ENCODE assay signal across 14 cellular contexts in genomic region chr10:21687197-21687993, GRCh38.
DNase-seq lines count a peak whose midpoint lies in the region; ATAC-seq, FAIRE-seq and TF ChIP-seq lines count a peak whose summit lies in the region.
"Had no signal": no experiment of that assay in that cellular context is flagged by ENCODE, and none has a peak within 500 bp of the region (broad histone marks: within the 10 kb centered on the region; RNA-seq: fewer than 3 reads in every experiment).

No MANE protein-coding gene starts in this region.

- H3K9me3 Mint-ChIP-seq in activated CD8-positive, alpha-beta memory T cell treated with anti-CD3 and anti-CD28 coated beads, Interleukin-2, amount 10 ng/mL, durations not matched to agents 7 days and 5 days (ENCODE audit: low read depth), result no peaks in the 10 kb centered on the region

- intact Hi-C loops in A673 (cut with micrococcal nuclease; ENCODE audit: unreplicated experiment), result no loop called here

- no peaks in the 10 kb centered on the region for H3K36me3 ChIP-seq in A673 (ENCODE audit: insufficient read depth, low read length, poor library complexity, severe bottlenecking)
- H3K36me3 ChIP-seq in fibroblast of lung (ENCODE audit: control insufficient read depth, insufficient read depth, low read length), result no peaks in the 10 kb centered on the region

- no peak for ATAC-seq in activated CD8-positive, alpha-beta memory T cell treated with anti-CD3 and anti-CD28 coated beads, Interleukin-2, amount 10 ng/mL, durations not matched to agents 7 days and 5 days
- ATAC-seq: upper lobe of right lung had no signal

- no peak overlapping the region for H3K27ac Mint-ChIP-seq in activated CD8-positive, alpha-beta memory T cell treated with anti-CD3 and anti-CD28 coated beads, Interleukin-2, amount 10 ng/mL, durations not matched to agents 7 days and 5 days

- no peaks in the 10 kb centered on the region for H3K27me3 Mint-ChIP-seq in activated CD8-positive, alpha-beta memory T cell treated with anti-CD3 and anti-CD28 coated beads, Interleukin-2, amount 10 ng/mL, durations not matched to agents 7 days and 5 days

- H3K27me3 ChIP-seq in A673 (replicated peaks; ENCODE audit: insufficient read depth, low read depth, low read length, poor library complexity) (no peaks in the 10 kb centered on the region), fibroblast of lung (ENCODE audit: control insufficient read depth, insufficient read depth, low read length) (no peaks in the 10 kb centered on the region)
- H3K27me3 ChIP-seq: ascending aorta, upper lobe of right lung had no signal

- H3K4me1 ChIP-seq in A673 (ENCODE audit: insufficient read depth, low read length, poor library complexity, severe bottlenecking) (peaks cover 23% of the 10 kb centered on the region), fibroblast of lung (ENCODE audit: control insufficient read depth, extremely low read depth, insufficient read depth, low read length) (no peaks in the 10 kb centered on the region)
- H3K4me1 ChIP-seq: ascending aorta, upper lobe of right lung had no signal

- POLR2A ChIA-PET in A673 (lab: Charles Lee; ENCODE audit: low non-redundant PET), result interaction anchor here (0.6 kb wide), 1 partner anchor 576 kb away, joined by 3 read pairs; no protein-coding TSS in a partner anchor

- CTCF ChIA-PET in A673 (lab: Charles Lee), result interaction anchor here (0.6 kb wide), 1 partner anchor 21 kb away, joined by 3 read pairs; no protein-coding TSS in a partner anchor
- CTCF ChIA-PET in activated CD8-positive, alpha-beta memory T cell treated with anti-CD3 and anti-CD28 coated beads, Interleukin-2, amount 10 ng/mL, durations not matched to agents 7 days and 5 days (lab: Charles Lee), result no interaction called here

- peaks cover 26% of the 10 kb centered on the region for H3K36me3 Mint-ChIP-seq in activated CD8-positive, alpha-beta memory T cell treated with anti-CD3 and anti-CD28 coated beads, Interleukin-2, amount 10 ng/mL, durations not matched to agents 7 days and 5 days

- no peaks in the 10 kb centered on the region for H3K79me2 ChIP-seq in fibroblast of lung (ENCODE audit: control insufficient read depth, insufficient read depth, low read length)

- H3K9me3 ChIP-seq in A673 (ENCODE audit: low read depth, low read length, poor library complexity, severe bottlenecking) (no peaks in the 10 kb centered on the region), fibroblast of lung (ENCODE audit: control insufficient read depth, insufficient read depth, low read depth, low read length) (no peaks in the 10 kb centered on the region)
- H3K9me3 ChIP-seq: ascending aorta, upper lobe of right lung had no signal

- peak; percentile 21 for FAIRE-seq in GM18507 (lab: Jason Lieb, UNC)

- peaks cover 1% of the 10 kb centered on the region for H3K4me1 Mint-ChIP-seq in activated CD8-positive, alpha-beta memory T cell treated with anti-CD3 and anti-CD28 coated beads, Interleukin-2, amount 10 ng/mL, durations not matched to agents 7 days and 5 days

- no TSS peak for BruUV-seq in A673 (replicated peaks; lab: Mats Ljungman, UMichigan)

- no peaks in the 10 kb centered on the region for H4K20me1 ChIP-seq in fibroblast of lung (ENCODE audit: control insufficient read depth, extremely low read depth, insufficient read depth, low read length)

- H3K4me2 ChIP-seq in fibroblast of lung (ENCODE audit: extremely low read depth, insufficient read depth, low read length), result no peak overlapping the region

- no peak overlapping the region for H3K4me3 Mint-ChIP-seq in activated CD8-positive, alpha-beta memory T cell treated with anti-CD3 and anti-CD28 coated beads, Interleukin-2, amount 10 ng/mL, durations not matched to agents 7 days and 5 days

- DNase-seq in A673 (ENCODE audit: low spot score) (no peak), GM18507 (ENCODE audit: extremely low spot score, insufficient read length, low read depth) (no peak), SW480 (ENCODE audit: low spot score) (peak; percentile 73), fibroblast of lung (ENCODE audit: low read depth in 2 of 2) (peak; percentile 17 to 79), superior temporal gyrus (ENCODE audit: extremely low spot score) (no peak)
- no peak for DNase-seq in activated CD8-positive, alpha-beta memory T cell treated with anti-CD3 and anti-CD28 coated beads, Interleukin-2, amount 10 ng/mL, durations not matched to agents 7 days and 5 days
- DNase-seq in central memory CD4-positive, alpha-beta T cell, result no peak
- DNase-seq in stimulated activated CD4-positive, alpha-beta T cell treated with anti-CD3 and anti-CD28 coated beads, Interleukin-15, amount 100 ng/mL, for 24 hours, result no peak
- DNase-seq: activated T-cell treated with anti-CD3 and anti-CD28 coated beads, Interleukin-2, amount 50 U/mL, for 1 hour; DMS79 treated with DMSO at 0.1 percent for 48 hours; NCI-H1092 treated with DMSO at 0.1 percent for 48 hours; NCI-H345; upper lobe of right lung had no signal

- TF ChIP-seq CTCF in A673 (conservative IDR thresholded peaks at IDR 0.05; ENCODE audit: low read depth, low read length) (no peak), fibroblast of lung (conservative IDR thresholded peaks at IDR 0.05 in 1 of 2, IDR thresholded peaks at IDR 0.05 in 1 of 2; ENCODE audit: low read depth in 1 of 2, low read length in 2 of 2) (no peak)

- H3K4me3 ChIP-seq in A673 (ENCODE audit: low read depth, low read length, poor library complexity, severe bottlenecking) (no peak overlapping the region), fibroblast of lung (replicated peaks in 1 of 4; ENCODE audit: control extremely low read depth in 1 of 4, insufficient read depth in 1 of 4, low read depth in 3 of 4, low read length in 4 of 4) (no peak overlapping the region)
- H3K4me3 ChIP-seq: ascending aorta, upper lobe of right lung had no signal

- H3K9ac ChIP-seq in fibroblast of lung (ENCODE audit: insufficient read depth, low read length), result no peak overlapping the region

- H2AFZ ChIP-seq in fibroblast of lung (ENCODE audit: low read length), result no peak overlapping the region

- H3K27ac ChIP-seq in A673 (ENCODE audit: low read depth, low read length, poor library complexity, severe bottlenecking) (peak overlapping the region; percentile 50), fibroblast of lung (ENCODE audit: insufficient read depth, low read length) (no peak overlapping the region)
- H3K27ac ChIP-seq: ascending aorta, upper lobe of right lung had no signal

Comparison
In these comparisons a context has a peak if more than half of its experiments do, and no peak if none do; other contexts are left out.
1. DNase-seq: peak in SW480 (single experiment) and fibroblast of lung (2 of 2); none in A673 (single experiment), GM18507 (single experiment), activated CD8-positive, alpha-beta memory T cell treated with anti-CD3 and anti-CD28 coated beads, Interleukin-2, amount 10 ng/mL, durations not matched to agents 7 days and 5 days (single experiment), central memory CD4-positive, alpha-beta T cell (single experiment), stimulated activated CD4-positive, alpha-beta T cell treated with anti-CD3 and anti-CD28 coated beads, Interleukin-15, amount 100 ng/mL, for 24 hours (single experiment) and superior temporal gyrus (single experiment).